ENCODE assay signal across 28 cellular contexts in the genomic region with DNA sequence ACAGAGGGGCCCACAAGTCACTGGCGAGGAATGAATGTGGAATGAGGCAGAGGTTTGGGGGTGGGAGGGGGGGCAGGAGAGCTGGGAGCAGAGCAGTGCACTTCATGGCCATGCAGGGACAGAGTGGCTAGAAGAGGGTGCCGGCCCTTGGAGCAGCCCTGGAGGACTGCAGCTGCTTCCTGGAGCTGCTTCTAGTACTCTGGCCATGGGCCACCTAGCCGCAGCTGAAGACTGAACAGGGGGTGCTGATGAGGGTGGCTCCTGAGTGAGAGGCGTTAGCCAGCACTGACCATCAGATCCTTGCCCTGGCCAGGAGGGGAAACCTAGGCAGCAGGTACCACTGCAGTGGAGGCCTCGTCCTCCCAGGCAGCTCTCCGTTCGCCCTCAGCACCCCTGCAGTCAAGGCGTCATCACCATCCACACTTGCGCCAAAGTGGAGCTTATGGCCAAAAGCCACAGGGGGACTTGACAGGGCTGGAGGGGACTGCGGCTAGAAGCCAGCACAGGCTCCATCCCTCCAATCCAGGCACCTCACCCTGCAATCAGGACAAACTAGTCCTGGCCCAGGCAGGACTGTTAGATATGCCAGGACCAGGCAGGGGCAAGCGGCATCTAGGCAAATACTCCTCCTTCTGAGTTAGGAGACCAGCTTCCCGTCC. TPM values are rescaled to one million over a fixed set of nuclear protein-coding genes. Genes with fewer than 3 reads are reported as not detected.
DNase-seq lines count a peak whose midpoint lies in the region; ATAC-seq and TF ChIP-seq lines count a peak whose summit lies in the region.
"Had no signal": no experiment of that assay in that cellular context is flagged by ENCODE, and none has a peak within 500 bp of the region (broad histone marks: within the 10 kb centered on the region; RNA-seq: fewer than 3 reads in every experiment).

No MANE protein-coding gene starts in this region.

- H3K27ac ChIP-seq in GM23248, result no peak overlapping the region
- no peak overlapping the region for H3K27ac ChIP-seq in left lung
- H3K27ac ChIP-seq in psoas muscle, result no peak overlapping the region
- H3K27ac ChIP-seq: epithelial cell of prostate, foreskin keratinocyte, tibial artery had no signal

- H3K4me1 ChIP-seq in GM23248 (ENCODE audit: insufficient read depth) (peaks cover 5% of the 10 kb centered on the region; the same call in 1 of the 2 replicates), left lung (peaks cover 3% of the 10 kb centered on the region in 2 donors), psoas muscle (peaks cover 24% of the 10 kb centered on the region)
- H3K4me1 ChIP-seq: foreskin keratinocyte had no signal

- H3F3A ChIP-seq in GM23248 (ENCODE audit: insufficient read depth), result no peaks in the 10 kb centered on the region

- H4K20me1 ChIP-seq in GM23248 (ENCODE audit: insufficient read depth), result no peaks in the 10 kb centered on the region

- H3K9me3 Mint-ChIP-seq in activated T-helper 17 cell treated with anti-CD3 and anti-CD28 coated beads, Interleukin-2, amount 50 U/mL, for 72 hours, result no peaks in the 10 kb centered on the region
- H3K9me3 Mint-ChIP-seq: CD8-positive, alpha-beta T cell had no signal

- H3K4me3 ChIP-seq in GM23248 (no peak overlapping the region), left lung (no peak overlapping the region), psoas muscle (no peak overlapping the region)
- H3K4me3 ChIP-seq: GM12878, tibial artery had no signal

- 72% methylated on average over 12 of the region's 12 CpGs for WGBS in GM23248 (ENCODE audit: low coverage in 1 of 2, low lambda C conversion rate in 2 of 2, missing lambda C conversion rate in 2 of 2), 2 experiments
- WGBS in psoas muscle, 3 donors, result 60 to 72% (median 62%) methylated on average over 12 of the region's 12 CpGs

- no peak overlapping the region for H3K4me3 Mint-ChIP-seq in activated T-helper 17 cell treated with anti-CD3 and anti-CD28 coated beads, Interleukin-2, amount 50 U/mL, for 72 hours
- H3K4me3 Mint-ChIP-seq: CD8-positive, alpha-beta T cell had no signal

- no peaks in the 10 kb centered on the region for H3K36me3 ChIP-seq in GM23248 (ENCODE audit: low read depth)
- peaks cover 0 to 42% of the 10 kb centered on the region in 2 donors for H3K36me3 ChIP-seq in left lung
- peaks cover 0 to 35% of the 10 kb centered on the region in 2 donors for H3K36me3 ChIP-seq in psoas muscle (ENCODE audit: insufficient read depth in 1 of 2, low read depth in 1 of 2)

- ATAC-seq in activated T-helper 17 cell treated with anti-CD3 and anti-CD28 coated beads, Interleukin-2, amount 50 U/mL, for 72 hours (replicated peaks), result no peak
- ATAC-seq in left lung, result peak; percentile 73
- peak in 3 of 4 donors; percentile 21 to 31 (median 27) for ATAC-seq in psoas muscle
- ATAC-seq in HG02610 (IDR thresholded peaks at IDR 0.05; ENCODE audit: unreplicated experiment), result no peak
- ATAC-seq: CD8-positive, alpha-beta T cell; GM12878 had no signal

- H3K27me3 ChIP-seq in GM23248 (replicated peaks; ENCODE audit: insufficient read depth) (no peaks in the 10 kb centered on the region), left lung (no peaks in the 10 kb centered on the region), psoas muscle (ENCODE audit: insufficient read depth in 3 of 3, low read length in 2 of 3) (no peaks in the 10 kb centered on the region)
- H3K27me3 ChIP-seq: foreskin keratinocyte, tibial artery had no signal

- H3K4me1 Mint-ChIP-seq in activated T-helper 17 cell treated with anti-CD3 and anti-CD28 coated beads, Interleukin-2, amount 50 U/mL, for 72 hours, result no peaks in the 10 kb centered on the region

- no peaks in the 10 kb centered on the region for H3K9me2 ChIP-seq in GM23248 (ENCODE audit: insufficient read depth)

- H3K36me3 Mint-ChIP-seq in activated T-helper 17 cell treated with anti-CD3 and anti-CD28 coated beads, Interleukin-2, amount 50 U/mL, for 72 hours (ENCODE audit: low read depth), result peaks cover 31% of the 10 kb centered on the region

- H3K9me3 ChIP-seq in GM23248 (ENCODE audit: low read depth) (no peaks in the 10 kb centered on the region), left lung (no peaks in the 10 kb centered on the region), psoas muscle (no peaks in the 10 kb centered on the region)
- H3K9me3 ChIP-seq: tibial artery had no signal

- in situ Hi-C loops in GM23248 (cut with MboI), result no loop called here

- intact Hi-C loops in left lung (cut with DNase I) (loop anchor here in 1 of 2 donors (10.0 kb wide), 1 partner anchor 92 kb away; no protein-coding TSS in a partner anchor), psoas muscle (cut with DNase I) (no loop called here)

- no peaks in the 10 kb centered on the region for H3K79me2 ChIP-seq in GM23248 (ENCODE audit: insufficient read depth)

- H3K27ac Mint-ChIP-seq in activated T-helper 17 cell treated with anti-CD3 and anti-CD28 coated beads, Interleukin-2, amount 50 U/mL, for 72 hours, result peak overlapping the region; percentile 12
- H3K27ac Mint-ChIP-seq: CD8-positive, alpha-beta T cell had no signal

- TF ChIP-seq CTCF in left lung (IDR thresholded peaks at IDR 0.05) (no peak), psoas muscle (IDR thresholded peaks at IDR 0.05) (no peak)

- H3K27me3 Mint-ChIP-seq in activated T-helper 17 cell treated with anti-CD3 and anti-CD28 coated beads, Interleukin-2, amount 50 U/mL, for 72 hours, result no peaks in the 10 kb centered on the region

- H3K9ac ChIP-seq in GM23248, result no peak overlapping the region

- DNase-seq in GM23248 (peak; percentile 19), left lung (no peak), psoas muscle (no peak), GOT3 (lab: John Stamatoyannopoulos, UW) (no peak), COLO668 (lab: John Stamatoyannopoulos, UW; ENCODE audit: unreplicated experiment) (no peak), NCI-H2196 treated with DMSO at 0.1 percent for 48 hours (lab: John Stamatoyannopoulos, UW; ENCODE audit: unreplicated experiment) (no peak)
- DNase-seq: activated CD4-positive, alpha-beta T cell treated with anti-CD3 and anti-CD28 coated beads, Interleukin-2, amount 50 U/mL, for 48 hours; activated naive CD4-positive, alpha-beta T cell; CD8-positive, alpha-beta T cell; central memory CD4-positive, alpha-beta T cell; DMS53; foreskin keratinocyte; GF-D8; KG1; kidney glomerular epithelial cell; NCI-H1694; NCI-H2171 treated with DMSO at 0.1 percent for 48 hours; NCI-H748 treated with DMSO at 0.1 percent for 48 hours; OCI-M1; SIG-M5; stimulated activated naive CD4-positive, alpha-beta T cell; tibial artery had no signal

- no peak overlapping the region for H2AFZ ChIP-seq in GM23248

- no peak overlapping the region for H3K4me2 ChIP-seq in GM23248 (ENCODE audit: unreplicated experiment)

RNA-seq across cellular contexts. Expression of a gene that starts 16.4 kb away (rescaled TPM):
- total RNA-seq in GM23248 (2014; rRNA removed; shearing (Covaris generic)), result 1.0 and 1.9 TPM in 2 replicates
- polyA plus RNA-seq in GM23248 (2016; fragmentation: Nextera tagmentation; extraction: Ambion mirVana) (1.3 and 1.6 TPM in 2 replicates), psoas muscle (under 1 TPM; 0.04 to 0.96 (median 0.09) TPM)
- 10 to 100 TPM in 1 of 2 donors, 1 to 10 TPM in 1; 6.3 to 11.0 TPM for total RNA-seq in activated T-helper 17 cell treated with anti-CD3 and anti-CD28 coated beads, Interleukin-2, amount 50 U/mL, for 72 hours
- total RNA-seq in left lung (1 to 10 TPM; 1.2 to 1.5 TPM), psoas muscle (under 1 TPM; 0.06 to 0.15 (median 0.10) TPM)
- total RNA-seq: CD8-positive, alpha-beta T cell had no signal

RNA-seq across cellular contexts. Expression of a gene that starts 38.4 kb away (rescaled TPM):
- total RNA-seq in GM23248 (2014; rRNA removed; shearing (Covaris generic)), result 123 and 125 TPM in 2 replicates
- 143 and 149 TPM in 2 replicates for polyA plus RNA-seq in GM23248 (2016; fragmentation: Nextera tagmentation; extraction: Ambion mirVana)
- 100 to 1,000 TPM; 222 to 241 TPM for total RNA-seq in activated T-helper 17 cell treated with anti-CD3 and anti-CD28 coated beads, Interleukin-2, amount 50 U/mL, for 72 hours
- 100 to 1,000 TPM; 142 to 148 TPM for total RNA-seq in left lung
- total RNA-seq in psoas muscle, result 100 to 1,000 TPM; 145 to 190 (median 171) TPM
- polyA plus RNA-seq in psoas muscle, result 100 to 1,000 TPM in 1 of 3 donors, 10 to 100 TPM in 2; 66.5 to 124 (median 79.7) TPM

RNA-seq across cellular contexts. Expression of a gene that starts 38.5 kb away (rescaled TPM):
- 13.5 and 14.2 TPM in 2 replicates for total RNA-seq in GM23248 (2014; rRNA removed; shearing (Covaris generic))
- 31.8 and 32.6 TPM in 2 replicates for polyA plus RNA-seq in GM23248 (2016; fragmentation: Nextera tagmentation; extraction: Ambion mirVana)
- total RNA-seq in activated T-helper 17 cell treated with anti-CD3 and anti-CD28 coated beads, Interleukin-2, amount 50 U/mL, for 72 hours, result 10 to 100 TPM; 34.5 to 35.4 TPM
- total RNA-seq in left lung, result 10 to 100 TPM; 20.3 to 23.8 TPM
- total RNA-seq in psoas muscle, result 10 to 100 TPM in 1 of 4 donors, 1 to 10 TPM in 3; 6.5 to 14.4 (median 7.8) TPM
- polyA plus RNA-seq in psoas muscle, result 10 to 100 TPM; 10.4 to 15.0 (median 10.6) TPM

RNA-seq across cellular contexts. Expression of a gene that starts 45.5 kb away (rescaled TPM):
- total RNA-seq in GM23248 (2014; rRNA removed; shearing (Covaris generic)), result not detected in 2 replicates
- polyA plus RNA-seq in GM23248 (2016; fragmentation: Nextera tagmentation; extraction: Ambion mirVana) (not detected in 2 replicates), psoas muscle (under 1 TPM; 0.04 to 0.69 (median 0.61) TPM)
- under 1 TPM in 1 of 2 donors, not detected in 1; 0.37 TPM for total RNA-seq in activated T-helper 17 cell treated with anti-CD3 and anti-CD28 coated beads, Interleukin-2, amount 50 U/mL, for 72 hours
- total RNA-seq in left lung (not detected), psoas muscle (1 to 10 TPM in 3 of 4 donors, under 1 TPM in 1; 0.71 to 3.9 (median 2.2) TPM)
- total RNA-seq: CD8-positive, alpha-beta T cell; dermis microvascular lymphatic vessel endothelial cell; foreskin keratinocyte; GM12878; T-helper 1 cell treated with Interleukin-12 subunit alpha and Interleukin-12 subunit beta and Interleukin-4 antibody, amounts not matched to agents 30 ng/mL and 1 ng/mL, for 36 hours had no signal
- polyA plus RNA-seq: foreskin keratinocyte had no signal

Comparison
In these comparisons a context has a peak if more than half of its experiments do, and no peak if none do; other contexts are left out.
1. ATAC-seq: peak in left lung (single experiment) and psoas muscle (3 of 4); none in activated T-helper 17 cell treated with anti-CD3 and anti-CD28 coated beads, Interleukin-2, amount 50 U/mL, for 72 hours (single experiment) and HG02610 (single experiment).